ENCODE assay signal across 20 cellular contexts in genomic region chr10:69343905-69344304, GRCh38.
DNase-seq lines count a peak whose midpoint lies in the region; ATAC-seq and TF ChIP-seq lines count a peak whose summit lies in the region.
"Had no signal": no experiment of that assay in that cellular context is flagged by ENCODE, and none has a peak within 500 bp of the region (broad histone marks: within the 10 kb centered on the region; RNA-seq: fewer than 3 reads in every experiment).

No MANE protein-coding gene starts in this region.

- intact Hi-C loops in CD4-positive, alpha-beta T cell (cut with DNase I, micrococcal nuclease): loop anchor here in 1 of 2 experiments (2.0 kb wide), 3 partner anchors 15 to 25 kb away; no protein-coding TSS in a partner anchor
- intact Hi-C loops in activated T-helper 1 cell treated with anti-CD3 and anti-CD28 coated beads, Interleukin-12 subunit alpha, Interleukin-12 subunit beta, Interleukin-2, Interleukin-4 antibody, amounts not matched to agents 30 ng/mL and 10 ng/mL and 1 ng/mL, durations not matched to agents 14 hours and 24 hours and 36 hours (cut with micrococcal nuclease): loop anchor here (2.0 kb wide), 1 partner anchor 17 kb away; no protein-coding TSS in a partner anchor

- H3K4me2 ChIP-seq in GM23338: peak overlapping the region; percentile 74; the same call in 1 of the 2 replicates

- H3K4me1 ChIP-seq in GM23338 (ENCODE audit: insufficient read depth): peaks cover 73% of the 10 kb centered on the region
- peaks cover 0 to 19% (median 10%) of the 10 kb centered on the region in 4 donors for H3K4me1 ChIP-seq in Peyer's patch

- H3K27ac Mint-ChIP-seq in CD4-positive, alpha-beta T cell: peak overlapping the region; percentile 90
- no peak overlapping the region for H3K27ac Mint-ChIP-seq in GM23338
- H3K27ac Mint-ChIP-seq in activated T-helper 1 cell treated with anti-CD3 and anti-CD28 coated beads, Interleukin-12 subunit alpha, Interleukin-12 subunit beta, Interleukin-2, Interleukin-4 antibody, amounts not matched to agents 30 ng/mL and 10 ng/mL and 1 ng/mL, durations not matched to agents 14 hours and 24 hours and 36 hours: peak overlapping the region; percentile 65
- H3K27ac Mint-ChIP-seq in naive thymus-derived CD8-positive, alpha-beta T cell: peak overlapping the region; percentile 87 to 96 (median 94)
- H3K27ac Mint-ChIP-seq in nephron progenitor cell: no peak overlapping the region
- H3K27ac Mint-ChIP-seq: progenitor cell of endocrine pancreas had no signal

- peaks cover 9% of the 10 kb centered on the region for H3F3A ChIP-seq in GM23338 (replicated peaks; ENCODE audit: low read depth)

- no peak for TF ChIP-seq POLR2A in Peyer's patch (IDR thresholded peaks at IDR 0.05)

- H3K4me3 Mint-ChIP-seq in CD4-positive, alpha-beta T cell: peak overlapping the region; percentile 55
- H3K4me3 Mint-ChIP-seq in GM23338 (no peak overlapping the region; the same call in 2 of the 3 replicates), nephron progenitor cell (no peak overlapping the region)
- no peak overlapping the region for H3K4me3 Mint-ChIP-seq in activated T-helper 1 cell treated with anti-CD3 and anti-CD28 coated beads, Interleukin-12 subunit alpha, Interleukin-12 subunit beta, Interleukin-2, Interleukin-4 antibody, amounts not matched to agents 30 ng/mL and 10 ng/mL and 1 ng/mL, durations not matched to agents 14 hours and 24 hours and 36 hours
- peak overlapping the region in 8 of 10 donors; percentile 73 to 84 (median 78) for H3K4me3 Mint-ChIP-seq in naive thymus-derived CD8-positive, alpha-beta T cell
- H3K4me3 Mint-ChIP-seq: immature natural killer cell, natural killer cell had no signal

- peaks cover 84% of the 10 kb centered on the region for H3K4me1 Mint-ChIP-seq in CD4-positive, alpha-beta T cell (ENCODE audit: low read depth)
- H3K4me1 Mint-ChIP-seq in GM23338 (peaks cover 78% of the 10 kb centered on the region), nephron progenitor cell (peaks cover 42% of the 10 kb centered on the region)
- peaks cover 71% of the 10 kb centered on the region for H3K4me1 Mint-ChIP-seq in activated T-helper 1 cell treated with anti-CD3 and anti-CD28 coated beads, Interleukin-12 subunit alpha, Interleukin-12 subunit beta, Interleukin-2, Interleukin-4 antibody, amounts not matched to agents 30 ng/mL and 10 ng/mL and 1 ng/mL, durations not matched to agents 14 hours and 24 hours and 36 hours (ENCODE audit: low read depth)
- H3K4me1 Mint-ChIP-seq in naive thymus-derived CD8-positive, alpha-beta T cell: peaks cover 39 to 90% (median 87%) of the 10 kb centered on the region in 4 donors

- peak overlapping the region; percentile 69 for H3K27ac ChIP-seq in CD4-positive, alpha-beta T cell (ENCODE audit: low read depth, low read length)
- H3K27ac ChIP-seq in GM23338 (ENCODE audit: low read depth) (peak overlapping the region; percentile 89), Peyer's patch (peak overlapping the region in 1 of 4 donors; percentile 55)
- H3K27ac ChIP-seq: GM23248, HL-60, tibial nerve had no signal

- H2AFZ ChIP-seq in GM23338: no peak overlapping the region
- H2AFZ ChIP-seq: GM23248 had no signal

- H3K4me3 ChIP-seq in GM23338 (no peak overlapping the region), Peyer's patch (no peak overlapping the region)
- H3K4me3 ChIP-seq: breast epithelium, esophagus squamous epithelium, GM23248, lower lobe of right lung, tibial nerve had no signal

- CTCF ChIA-PET in CD4-positive, alpha-beta T cell (lab: Charles Lee): interaction anchor here (1.1 kb wide), 1 partner anchor 9 kb away, joined by 4 read pairs; no protein-coding TSS in a partner anchor

- peaks cover 10% of the 10 kb centered on the region; the same call in 1 of the 2 replicates for H3K36me3 ChIP-seq in GM23338 (ENCODE audit: insufficient read depth)
- H3K36me3 ChIP-seq in Peyer's patch: no peaks in the 10 kb centered on the region
- H3K36me3 ChIP-seq: breast epithelium had no signal

- H3K9me2 ChIP-seq in GM23338 (ENCODE audit: insufficient read depth): 0 out of 2 replicates have a peak, but pooled peaks cover 3% of the 10 kb centered on the region

- no peaks in the 10 kb centered on the region for H3K9me3 ChIP-seq in CD4-positive, alpha-beta T cell (ENCODE audit: control insufficient read depth, low read length)
- no peaks in the 10 kb centered on the region for H3K9me3 ChIP-seq in Peyer's patch
- H3K9me3 ChIP-seq: breast epithelium, esophagus squamous epithelium, lower lobe of right lung, tibial nerve had no signal

- H3K9me3 Mint-ChIP-seq in CD4-positive, alpha-beta T cell: no peaks in the 10 kb centered on the region
- H3K9me3 Mint-ChIP-seq in GM23338 (no peaks in the 10 kb centered on the region), nephron progenitor cell (no peaks in the 10 kb centered on the region)
- H3K9me3 Mint-ChIP-seq in activated T-helper 1 cell treated with anti-CD3 and anti-CD28 coated beads, Interleukin-12 subunit alpha, Interleukin-12 subunit beta, Interleukin-2, Interleukin-4 antibody, amounts not matched to agents 30 ng/mL and 10 ng/mL and 1 ng/mL, durations not matched to agents 14 hours and 24 hours and 36 hours: no peaks in the 10 kb centered on the region
- H3K9me3 Mint-ChIP-seq in naive thymus-derived CD8-positive, alpha-beta T cell: no peaks in the 10 kb centered on the region
- H3K9me3 Mint-ChIP-seq: immature natural killer cell, natural killer cell had no signal

- no peak for ATAC-seq in CD4-positive, alpha-beta T cell (ENCODE audit: poor library complexity)
- ATAC-seq in GM23338: no peak
- no peak for ATAC-seq in naive thymus-derived CD8-positive, alpha-beta T cell
- ATAC-seq in HG03025 (IDR thresholded peaks at IDR 0.05; ENCODE audit: low FRiP score, unreplicated experiment): no peak
- ATAC-seq: lower lobe of right lung, natural killer cell had no signal

- H4K20me1 ChIP-seq in GM23338 (replicated peaks; ENCODE audit: insufficient read depth): no peaks in the 10 kb centered on the region

- DNase-seq in CD4-positive, alpha-beta T cell: no peak
- DNase-seq in GM23338 (ENCODE audit: low spot score) (no peak), nephron progenitor cell (no peak), Peyer's patch (no peak)
- no peak for DNase-seq in activated T-helper 1 cell treated with anti-CD3 and anti-CD28 coated beads, Interleukin-12 subunit alpha, Interleukin-12 subunit beta, Interleukin-2, Interleukin-4 antibody, amounts not matched to agents 30 ng/mL and 10 ng/mL and 1 ng/mL, durations not matched to agents 14 hours and 24 hours and 36 hours (ENCODE audit: low spot score)
- DNase-seq in naive thymus-derived CD8-positive, alpha-beta T cell: no peak
- DNase-seq: activated CD8-positive, alpha-beta memory T cell treated with anti-CD3 and anti-CD28 coated beads for 24 hours; DMS153; esophagus squamous epithelium; GM23248; immature natural killer cell; lower lobe of right lung; natural killer cell; NCI-H1092 treated with DMSO at 0.1 percent for 48 hours; small intestine had no signal

- no peaks in the 10 kb centered on the region for H3K27me3 Mint-ChIP-seq in CD4-positive, alpha-beta T cell
- peaks cover 6% of the 10 kb centered on the region for H3K27me3 Mint-ChIP-seq in GM23338 (ENCODE audit: insufficient read depth, low read depth, poor library complexity)
- H3K27me3 Mint-ChIP-seq in activated T-helper 1 cell treated with anti-CD3 and anti-CD28 coated beads, Interleukin-12 subunit alpha, Interleukin-12 subunit beta, Interleukin-2, Interleukin-4 antibody, amounts not matched to agents 30 ng/mL and 10 ng/mL and 1 ng/mL, durations not matched to agents 14 hours and 24 hours and 36 hours (ENCODE audit: insufficient read depth): no peaks in the 10 kb centered on the region
- H3K27me3 Mint-ChIP-seq in naive thymus-derived CD8-positive, alpha-beta T cell: no peaks in the 10 kb centered on the region
- H3K27me3 Mint-ChIP-seq in nephron progenitor cell (ENCODE audit: low read depth, poor library complexity): peaks cover 2% of the 10 kb centered on the region

- peaks cover 31% of the 10 kb centered on the region for H3K36me3 Mint-ChIP-seq in CD4-positive, alpha-beta T cell (ENCODE audit: low read depth)
- H3K36me3 Mint-ChIP-seq in GM23338 (ENCODE audit: low read depth) (peaks cover 50% of the 10 kb centered on the region), nephron progenitor cell (ENCODE audit: low read depth) (peaks cover 14% of the 10 kb centered on the region)
- H3K36me3 Mint-ChIP-seq in activated T-helper 1 cell treated with anti-CD3 and anti-CD28 coated beads, Interleukin-12 subunit alpha, Interleukin-12 subunit beta, Interleukin-2, Interleukin-4 antibody, amounts not matched to agents 30 ng/mL and 10 ng/mL and 1 ng/mL, durations not matched to agents 14 hours and 24 hours and 36 hours (ENCODE audit: low read depth): peaks cover 41% of the 10 kb centered on the region
- H3K36me3 Mint-ChIP-seq in naive thymus-derived CD8-positive, alpha-beta T cell: peaks cover 0 to 24% (median 6%) of the 10 kb centered on the region in 3 donors

- POLR2A ChIA-PET in CD4-positive, alpha-beta T cell (lab: Charles Lee): interaction anchor here (0.8 to 1.8 kb wide), 4 partner anchors 13 to 25 kb away, joined by 3 to 30 read pairs (median 4); no protein-coding TSS in a partner anchor
- POLR2A ChIA-PET in naive thymus-derived CD8-positive, alpha-beta T cell (lab: Charles Lee): interaction anchor here (2.5 to 3.0 kb wide), 3 partner anchors 15 to 25 kb away, joined by 12 to 37 read pairs (median 12); no protein-coding TSS in a partner anchor

- TF ChIP-seq CTCF in CD4-positive, alpha-beta T cell (IDR thresholded peaks at IDR 0.05): no peak
- TF ChIP-seq CTCF in GM23338 (conservative IDR thresholded peaks at IDR 0.05; ENCODE audit: low read depth in 2 of 2): no peak
- no peak for TF ChIP-seq CTCF in nephron progenitor cell (IDR thresholded peaks at IDR 0.05)
- TF ChIP-seq CTCF in Peyer's patch (IDR thresholded peaks at IDR 0.05): no peak

- H3K27me3 ChIP-seq in CD4-positive, alpha-beta T cell (ENCODE audit: control insufficient read depth, insufficient read depth, low read length): no peaks in the 10 kb centered on the region
- H3K27me3 ChIP-seq in GM23338 (ENCODE audit: insufficient read depth): no peaks in the 10 kb centered on the region
- H3K27me3 ChIP-seq in Peyer's patch: no peaks in the 10 kb centered on the region
- H3K27me3 ChIP-seq: breast epithelium, esophagus squamous epithelium, tibial nerve had no signal

- H3K79me2 ChIP-seq in GM23338 (replicated peaks; ENCODE audit: insufficient read depth): peaks cover 98% of the 10 kb centered on the region

TF ChIP-seq in GM23338, 12 proteins besides CTCF, POLR2A, EP300 and RAD21 (continues in another document):
- TF ChIP-seq ZNF114 (CRISPR knock-in tag; IDR thresholded peaks at IDR 0.05): no peak
- no peak for TF ChIP-seq ZNF331 (CRISPR knock-in tag; IDR thresholded peaks at IDR 0.05; ENCODE audit: low read depth)

Comparison
In these comparisons a context has a peak if more than half of its experiments do, and no peak if none do; other contexts are left out.
1. H3K27ac Mint-ChIP-seq: peak in CD4-positive, alpha-beta T cell (single experiment), activated T-helper 1 cell treated with anti-CD3 and anti-CD28 coated beads, Interleukin-12 subunit alpha, Interleukin-12 subunit beta, Interleukin-2, Interleukin-4 antibody, amounts not matched to agents 30 ng/mL and 10 ng/mL and 1 ng/mL, durations not matched to agents 14 hours and 24 hours and 36 hours (single experiment) and naive thymus-derived CD8-positive, alpha-beta T cell (10 of 10); none in GM23338 (single experiment) and nephron progenitor cell (single experiment).
2. H3K4me3 Mint-ChIP-seq: peak in CD4-positive, alpha-beta T cell (single experiment) and naive thymus-derived CD8-positive, alpha-beta T cell (8 of 10); none in GM23338 (single experiment), activated T-helper 1 cell treated with anti-CD3 and anti-CD28 coated beads, Interleukin-12 subunit alpha, Interleukin-12 subunit beta, Interleukin-2, Interleukin-4 antibody, amounts not matched to agents 30 ng/mL and 10 ng/mL and 1 ng/mL, durations not matched to agents 14 hours and 24 hours and 36 hours (single experiment) and nephron progenitor cell (single experiment).